Comparison of ENCODE assay signal across 20 cellular contexts in genomic region chr5:57335092-57335491, GRCh38.
DNase-seq lines count a peak whose midpoint lies in the region; ATAC-seq and TF ChIP-seq lines count a peak whose summit lies in the region.
"Had no signal": no experiment of that assay in that cellular context is flagged by ENCODE, and none has a peak within 500 bp of the region (broad histone marks: within the 10 kb centered on the region; RNA-seq: fewer than 3 reads in every experiment).

No MANE protein-coding gene starts in this region.

- H3K9me3 Mint-ChIP-seq in naive thymus-derived CD8-positive, alpha-beta T cell, result peaks cover 0 to 2% (median 0%) of the 10 kb centered on the region in 9 donors
- H3K9me3 Mint-ChIP-seq: activated naive CD8-positive, alpha-beta T cell treated with anti-CD3 and anti-CD28 coated beads for 36 hours had no signal

- no peaks in the 10 kb centered on the region for H3K4me1 Mint-ChIP-seq in naive thymus-derived CD8-positive, alpha-beta T cell
- H3K4me1 Mint-ChIP-seq: activated naive CD8-positive, alpha-beta T cell treated with anti-CD3 and anti-CD28 coated beads for 36 hours; B cell had no signal

- no peaks in the 10 kb centered on the region for H3K36me3 ChIP-seq in BE2C
- H3K36me3 ChIP-seq: colonic mucosa, ovary, thoracic aorta had no signal

- H3K27me3 Mint-ChIP-seq in naive thymus-derived CD8-positive, alpha-beta T cell, result peaks cover 0 to 7% (median 3%) of the 10 kb centered on the region in 5 donors
- H3K27me3 Mint-ChIP-seq: activated naive CD8-positive, alpha-beta T cell treated with anti-CD3 and anti-CD28 coated beads for 36 hours had no signal

- POLR2A ChIA-PET in naive thymus-derived CD8-positive, alpha-beta T cell (lab: Charles Lee), result no interaction called here

- peak; percentile 48 for DNase-seq in AG08395 (ENCODE audit: low spot score)
- peak; percentile 20 for DNase-seq in HS-27A (ENCODE audit: low read depth)
- peak; percentile 80 for DNase-seq in astrocyte of the spinal cord (ENCODE audit: low read depth, low spot score)
- peak; percentile 85 for DNase-seq in iris pigment epithelial cell (ENCODE audit: low read depth)
- DNase-seq in BE2C, result no peak
- no peak for DNase-seq in naive thymus-derived CD8-positive, alpha-beta T cell
- DNase-seq in SHP77 treated with DMSO at 0.1 percent for 48 hours (lab: John Stamatoyannopoulos, UW), result no peak
- DNase-seq: activated CD4-positive, alpha-beta T cell treated with anti-CD3 and anti-CD28 coated beads for 4 hours; activated naive CD8-positive, alpha-beta T cell treated with anti-CD3 and anti-CD28 coated beads for 36 hours; activated T-cell treated with anti-CD3 and anti-CD28 coated beads, Interleukin-2, amount 50 U/mL, for 1 hour; colonic mucosa; DMS79; NCI-H1694; NCI-H526 treated with DMSO at 0.1 percent for 48 hours; ovary; stimulated activated CD4-positive, alpha-beta T cell treated with anti-CD3 and anti-CD28 coated beads, Interleukin-15, amount 100 ng/mL, for 24 hours; T-helper 2 cell had no signal

- no peaks in the 10 kb centered on the region for H3K36me3 Mint-ChIP-seq in naive thymus-derived CD8-positive, alpha-beta T cell
- H3K36me3 Mint-ChIP-seq: activated naive CD8-positive, alpha-beta T cell treated with anti-CD3 and anti-CD28 coated beads for 36 hours had no signal

- no peaks in the 10 kb centered on the region for H3K27me3 ChIP-seq in BE2C
- H3K27me3 ChIP-seq: colonic mucosa, ovary had no signal

- no peak overlapping the region for H3K27ac Mint-ChIP-seq in naive thymus-derived CD8-positive, alpha-beta T cell
- H3K27ac Mint-ChIP-seq: activated naive CD8-positive, alpha-beta T cell treated with anti-CD3 and anti-CD28 coated beads for 36 hours; B cell had no signal

- no peak overlapping the region for H3K4me3 Mint-ChIP-seq in naive thymus-derived CD8-positive, alpha-beta T cell
- H3K4me3 Mint-ChIP-seq: activated naive CD8-positive, alpha-beta T cell treated with anti-CD3 and anti-CD28 coated beads for 36 hours; B cell had no signal

- H3K4me3 ChIP-seq in astrocyte of the spinal cord (ENCODE audit: low read depth, low read length) (no peak overlapping the region), BE2C (ENCODE audit: low read depth, low read length) (no peak overlapping the region)
- H3K4me3 ChIP-seq: colonic mucosa, ovary, thoracic aorta had no signal

- ATAC-seq in naive thymus-derived CD8-positive, alpha-beta T cell, result no peak
- no peak for ATAC-seq in GM21528 (IDR thresholded peaks at IDR 0.05; ENCODE audit: low FRiP score, unreplicated experiment)

- H3K4me1 ChIP-seq in BE2C, result no peaks in the 10 kb centered on the region
- H3K4me1 ChIP-seq: colonic mucosa had no signal

- H3K9me3 ChIP-seq in BE2C, result no peaks in the 10 kb centered on the region
- H3K9me3 ChIP-seq: colonic mucosa, ovary, thoracic aorta had no signal

- in situ Hi-C loops in astrocyte of the spinal cord (cut with HindIII; ENCODE audit: low sequenced_read_pairs), result no loop called here

- TF ChIP-seq CTCF in astrocyte of the spinal cord (IDR thresholded peaks at IDR 0.05; ENCODE audit: low read depth, low read length) (no peak), BE2C (IDR thresholded peaks at IDR 0.05; ENCODE audit: low read depth, low read length) (no peak)

Comparison
In these comparisons a context has a peak if more than half of its experiments do, and no peak if none do; other contexts are left out.
1. DNase-seq: peak in AG08395 (single experiment), HS-27A (single experiment), astrocyte of the spinal cord (single experiment) and iris pigment epithelial cell (single experiment); none in BE2C (single experiment), naive thymus-derived CD8-positive, alpha-beta T cell (0 of 10) and SHP77 treated with DMSO at 0.1 percent for 48 hours (single experiment).